In the genomic region with DNA sequence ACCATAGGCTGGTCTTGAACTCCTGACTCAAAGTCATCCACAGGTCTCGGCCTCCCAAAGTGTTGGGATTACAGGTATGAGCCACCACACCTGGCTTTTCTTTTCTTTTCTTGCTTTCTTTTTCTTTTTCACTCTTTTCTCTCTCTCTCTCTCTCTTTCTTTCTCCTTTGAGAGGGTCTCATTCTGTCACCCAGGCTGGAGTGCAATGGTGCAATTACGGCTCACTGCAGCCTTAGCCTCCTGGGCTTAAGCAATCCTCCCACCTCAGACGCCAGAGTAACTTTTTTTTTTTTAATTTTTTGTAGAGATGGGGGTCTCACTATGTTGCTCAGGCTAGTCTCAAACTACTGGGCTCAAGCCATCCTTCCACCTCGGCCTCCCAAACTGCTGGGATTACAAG, we compare ENCODE assay signal across 9 cellular contexts.
"Had no signal": no experiment of that assay in that cellular context is flagged by ENCODE, and none has a peak within 500 bp of the region (broad histone marks: within the 10 kb centered on the region; RNA-seq: fewer than 3 reads in every experiment).

No MANE protein-coding gene starts in this region.

- DNase-seq: GM23248, GOT3, H7, KBM-7 had no signal

- H3K9me3 ChIP-seq: HAP-1 had no signal

- H3K4me3 ChIP-seq: GM23248, HAP-1 had no signal

- H3K36me3 Mint-ChIP-seq: IgD-negative memory B cell had no signal

- H3K9me3 Mint-ChIP-seq: IgD-negative memory B cell had no signal

- H3K36me3 ChIP-seq: HAP-1 had no signal

- H3K27ac ChIP-seq: GM23248, HL-60 had no signal

- H3K4me1 ChIP-seq: HAP-1 had no signal

- ATAC-seq: HCT116, HepG2 had no signal

- H3K27ac Mint-ChIP-seq: IgD-negative memory B cell had no signal
